25 cellular contexts compared by ENCODE assay signal in genomic region chr13:22312405-22312803, GRCh38.
"Had no signal": no experiment of that assay in that cellular context is flagged by ENCODE, and none has a peak within 500 bp of the region (broad histone marks: within the 10 kb centered on the region; RNA-seq: fewer than 3 reads in every experiment).

No MANE protein-coding gene starts in this region.

- H2AFZ ChIP-seq: PC-9 had no signal

- H3K27me3 ChIP-seq: SJCRH30 had no signal

- H3K4me3 ChIP-seq: PC-9, SJCRH30, SK-N-MC had no signal

- H3K27ac ChIP-seq: PC-9, RWPE1, SJCRH30, SK-N-MC had no signal

- DNase-seq: Karpas-422, MM.1S, MV-4-11, NCI-H1092, NCI-H1105, NCI-H1417 treated with DMSO at 0.1 percent for 48 hours, NCI-H1436 treated with DMSO at 0.1 percent for 48 hours, NCI-H187 treated with DMSO at 0.1 percent for 48 hours, NCI-H2029, NCI-H2171 treated with DMSO at 0.1 percent for 48 hours, NCI-H2227 treated with DMSO at 0.1 percent for 48 hours, NCI-H345, NCI-H510A treated with DMSO at 0.1 percent for 48 hours, NCI-H524 treated with DMSO at 0.1 percent for 48 hours, NCI-H526 treated with DMSO at 0.1 percent for 48 hours, NCI-H774, PC-9, SHP77, SIG-M5, SJCRH30 had no signal

- H3K9me3 ChIP-seq: SJCRH30 had no signal

- H3K36me3 ChIP-seq: SJCRH30 had no signal

- ATAC-seq: Panc1, SK-N-SH treated with all-trans-retinoic acid at 6 μM for 48 hours had no signal

- FAIRE-seq: RCC 7860 had no signal

- H3K4me1 ChIP-seq: SJCRH30 had no signal

- H3K4me2 ChIP-seq: PC-9 had no signal
